1 cellular context compared by ENCODE assay signal in the genomic region with DNA sequence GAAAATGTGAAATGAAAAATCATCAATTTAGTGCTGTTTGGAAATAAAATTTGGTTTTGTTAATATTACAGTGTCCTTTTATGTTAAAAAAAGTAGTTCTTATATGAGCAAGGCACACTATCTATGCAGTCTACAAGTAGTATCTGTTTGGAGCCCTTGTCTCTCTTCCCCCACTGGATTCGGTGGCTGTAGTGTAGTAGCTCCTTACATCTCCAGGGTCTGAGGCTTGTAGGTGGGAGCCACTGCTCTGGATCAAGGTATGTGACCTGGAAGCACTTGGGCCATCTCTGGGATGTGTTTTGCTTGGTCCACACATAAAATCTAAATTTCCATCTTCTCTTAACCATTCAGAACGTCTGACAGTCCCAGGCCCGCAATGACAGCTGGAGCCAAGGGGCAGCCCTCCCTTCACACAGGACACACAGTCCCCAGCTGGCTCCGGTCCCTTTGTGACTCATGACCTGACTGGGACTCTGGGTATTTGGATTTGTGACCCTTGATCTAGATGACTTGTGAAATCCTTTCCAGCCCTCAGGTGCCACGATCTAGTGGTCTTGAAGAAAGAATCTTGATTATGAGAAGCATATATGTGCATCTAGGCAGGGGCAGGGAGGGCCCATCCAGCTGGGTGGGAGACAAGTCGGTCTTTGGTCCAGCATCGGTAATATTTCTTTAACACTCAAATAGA.
TF ChIP-seq lines count a peak whose summit lies in the region.

No MANE protein-coding gene starts in this region.

TF ChIP-seq in HepG2, 621 proteins besides CTCF, POLR2A, EP300 and RAD21 (continued from another document and continues in another):
- TF ChIP-seq ZNF772 (CRISPR knock-in tag; IDR thresholded peaks at IDR 0.05): no peak
- TF ChIP-seq TBP (CRISPR knock-in tag; IDR thresholded peaks at IDR 0.05): no peak
- peak; percentile 56 for TF ChIP-seq BCL6 (CRISPR knock-in tag; IDR thresholded peaks at IDR 0.05)
- peak; percentile 87 for TF ChIP-seq HNF4G (IDR thresholded peaks at IDR 0.05; ENCODE audit: borderline replicate concordance, low read depth, low read length)
- TF ChIP-seq HNF4G (CRISPR knock-in tag; IDR thresholded peaks at IDR 0.05; ENCODE audit: borderline replicate concordance, low read depth): peak; percentile 56; the same call in 1 of the 2 replicates
- TF ChIP-seq NPAS2 (CRISPR knock-in tag; IDR thresholded peaks at IDR 0.05; ENCODE audit: borderline replicate concordance): no peak
- no peak for TF ChIP-seq ZFP62 (CRISPR knock-in tag; IDR thresholded peaks at IDR 0.05)
- TF ChIP-seq, protein P1, sequence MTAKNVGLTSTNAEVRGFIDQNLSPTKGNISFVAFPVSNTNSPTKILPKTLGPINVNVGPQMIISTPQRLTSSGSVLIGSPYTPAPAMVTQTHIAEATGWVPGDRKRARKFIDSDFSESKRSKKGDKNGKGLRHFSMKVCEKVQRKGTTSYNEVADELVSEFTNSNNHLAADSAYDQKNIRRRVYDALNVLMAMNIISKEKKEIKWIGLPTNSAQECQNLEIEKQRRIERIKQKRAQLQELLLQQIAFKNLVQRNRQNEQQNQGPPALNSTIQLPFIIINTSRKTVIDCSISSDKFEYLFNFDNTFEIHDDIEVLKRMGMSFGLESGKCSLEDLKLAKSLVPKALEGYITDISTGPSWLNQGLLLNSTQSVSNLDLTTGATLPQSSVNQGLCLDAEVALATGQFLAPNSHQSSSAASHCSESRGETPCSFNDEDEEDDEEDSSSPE (CRISPR knock-in tag; IDR thresholded peaks at IDR 0.05): no peak
- TF ChIP-seq, protein P2, sequence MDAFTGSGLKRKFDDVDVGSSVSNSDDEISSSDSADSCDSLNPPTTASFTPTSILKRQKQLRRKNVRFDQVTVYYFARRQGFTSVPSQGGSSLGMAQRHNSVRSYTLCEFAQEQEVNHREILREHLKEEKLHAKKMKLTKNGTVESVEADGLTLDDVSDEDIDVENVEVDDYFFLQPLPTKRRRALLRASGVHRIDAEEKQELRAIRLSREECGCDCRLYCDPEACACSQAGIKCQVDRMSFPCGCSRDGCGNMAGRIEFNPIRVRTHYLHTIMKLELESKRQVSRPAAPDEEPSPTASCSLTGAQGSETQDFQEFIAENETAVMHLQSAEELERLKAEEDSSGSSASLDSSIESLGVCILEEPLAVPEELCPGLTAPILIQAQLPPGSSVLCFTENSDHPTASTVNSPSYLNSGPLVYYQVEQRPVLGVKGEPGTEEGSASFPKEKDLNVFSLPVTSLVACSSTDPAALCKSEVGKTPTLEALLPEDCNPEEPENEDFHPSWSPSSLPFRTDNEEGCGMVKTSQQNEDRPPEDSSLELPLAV (CRISPR knock-in tag; conservative IDR thresholded peaks at IDR 0.05; ENCODE audit: low read depth): no peak
- TF ChIP-seq, protein P3, sequence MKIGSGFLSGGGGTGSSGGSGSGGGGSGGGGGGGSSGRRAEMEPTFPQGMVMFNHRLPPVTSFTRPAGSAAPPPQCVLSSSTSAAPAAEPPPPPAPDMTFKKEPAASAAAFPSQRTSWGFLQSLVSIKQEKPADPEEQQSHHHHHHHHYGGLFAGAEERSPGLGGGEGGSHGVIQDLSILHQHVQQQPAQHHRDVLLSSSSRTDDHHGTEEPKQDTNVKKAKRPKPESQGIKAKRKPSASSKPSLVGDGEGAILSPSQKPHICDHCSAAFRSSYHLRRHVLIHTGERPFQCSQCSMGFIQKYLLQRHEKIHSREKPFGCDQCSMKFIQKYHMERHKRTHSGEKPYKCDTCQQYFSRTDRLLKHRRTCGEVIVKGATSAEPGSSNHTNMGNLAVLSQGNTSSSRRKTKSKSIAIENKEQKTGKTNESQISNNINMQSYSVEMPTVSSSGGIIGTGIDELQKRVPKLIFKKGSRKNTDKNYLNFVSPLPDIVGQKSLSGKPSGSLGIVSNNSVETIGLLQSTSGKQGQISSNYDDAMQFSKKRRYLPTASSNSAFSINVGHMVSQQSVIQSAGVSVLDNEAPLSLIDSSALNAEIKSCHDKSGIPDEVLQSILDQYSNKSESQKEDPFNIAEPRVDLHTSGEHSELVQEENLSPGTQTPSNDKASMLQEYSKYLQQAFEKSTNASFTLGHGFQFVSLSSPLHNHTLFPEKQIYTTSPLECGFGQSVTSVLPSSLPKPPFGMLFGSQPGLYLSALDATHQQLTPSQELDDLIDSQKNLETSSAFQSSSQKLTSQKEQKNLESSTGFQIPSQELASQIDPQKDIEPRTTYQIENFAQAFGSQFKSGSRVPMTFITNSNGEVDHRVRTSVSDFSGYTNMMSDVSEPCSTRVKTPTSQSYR (CRISPR knock-in tag; IDR thresholded peaks at IDR 0.05; ENCODE audit: borderline replicate concordance): no peak
- TF ChIP-seq RFX5 (IDR thresholded peaks at IDR 0.05; ENCODE audit: low read depth, low read length): no peak
- TF ChIP-seq ZNF556 (CRISPR knock-in tag; IDR thresholded peaks at IDR 0.05; ENCODE audit: borderline replicate concordance): no peak
- TF ChIP-seq NCOA2 (CRISPR knock-in tag; IDR thresholded peaks at IDR 0.05): peak; percentile 76
- TF ChIP-seq, protein P4, sequence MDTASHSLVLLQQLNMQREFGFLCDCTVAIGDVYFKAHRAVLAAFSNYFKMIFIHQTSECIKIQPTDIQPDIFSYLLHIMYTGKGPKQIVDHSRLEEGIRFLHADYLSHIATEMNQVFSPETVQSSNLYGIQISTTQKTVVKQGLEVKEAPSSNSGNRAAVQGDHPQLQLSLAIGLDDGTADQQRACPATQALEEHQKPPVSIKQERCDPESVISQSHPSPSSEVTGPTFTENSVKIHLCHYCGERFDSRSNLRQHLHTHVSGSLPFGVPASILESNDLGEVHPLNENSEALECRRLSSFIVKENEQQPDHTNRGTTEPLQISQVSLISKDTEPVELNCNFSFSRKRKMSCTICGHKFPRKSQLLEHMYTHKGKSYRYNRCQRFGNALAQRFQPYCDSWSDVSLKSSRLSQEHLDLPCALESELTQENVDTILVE (CRISPR knock-in tag; IDR thresholded peaks at IDR 0.05): no peak
- TF ChIP-seq ZNF782 (CRISPR knock-in tag; IDR thresholded peaks at IDR 0.05; ENCODE audit: borderline replicate concordance): no peak
- TF ChIP-seq ELK4 (CRISPR knock-in tag; IDR thresholded peaks at IDR 0.05; ENCODE audit: borderline replicate concordance): no peak
- TF ChIP-seq SIN3B (IDR thresholded peaks at IDR 0.05; ENCODE audit: low read length): no peak
- TF ChIP-seq, protein P5, sequence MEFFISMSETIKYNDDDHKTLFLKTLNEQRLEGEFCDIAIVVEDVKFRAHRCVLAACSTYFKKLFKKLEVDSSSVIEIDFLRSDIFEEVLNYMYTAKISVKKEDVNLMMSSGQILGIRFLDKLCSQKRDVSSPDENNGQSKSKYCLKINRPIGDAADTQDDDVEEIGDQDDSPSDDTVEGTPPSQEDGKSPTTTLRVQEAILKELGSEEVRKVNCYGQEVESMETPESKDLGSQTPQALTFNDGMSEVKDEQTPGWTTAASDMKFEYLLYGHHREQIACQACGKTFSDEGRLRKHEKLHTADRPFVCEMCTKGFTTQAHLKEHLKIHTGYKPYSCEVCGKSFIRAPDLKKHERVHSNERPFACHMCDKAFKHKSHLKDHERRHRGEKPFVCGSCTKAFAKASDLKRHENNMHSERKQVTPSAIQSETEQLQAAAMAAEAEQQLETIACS (CRISPR knock-in tag; IDR thresholded peaks at IDR 0.05): no peak
- TF ChIP-seq, protein P6, sequence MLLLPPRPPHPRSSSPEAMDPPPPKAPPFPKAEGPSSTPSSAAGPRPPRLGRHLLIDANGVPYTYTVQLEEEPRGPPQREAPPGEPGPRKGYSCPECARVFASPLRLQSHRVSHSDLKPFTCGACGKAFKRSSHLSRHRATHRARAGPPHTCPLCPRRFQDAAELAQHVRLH (CRISPR knock-in tag; IDR thresholded peaks at IDR 0.05; ENCODE audit: borderline replicate concordance, low read depth): peak; percentile 20; the same call in 1 of the 2 replicates
- TF ChIP-seq CHD4 (IDR thresholded peaks at IDR 0.05; ENCODE audit: borderline replicate concordance, low read length): no peak
- no peak for TF ChIP-seq KIAA2018 (CRISPR knock-in tag; IDR thresholded peaks at IDR 0.05; ENCODE audit: borderline replicate concordance)
- no peak for TF ChIP-seq REPIN1 (CRISPR knock-in tag; IDR thresholded peaks at IDR 0.05; ENCODE audit: borderline replicate concordance, low read depth)
- TF ChIP-seq MAFK (conservative IDR thresholded peaks at IDR 0.05 in 1 of 2, IDR thresholded peaks at IDR 0.05 in 1 of 2; ENCODE audit: low read length in 2 of 2): no peak
- TF ChIP-seq ZNF326 (CRISPR knock-in tag; IDR thresholded peaks at IDR 0.05; ENCODE audit: borderline replicate concordance): no peak
- TF ChIP-seq ZNF552 (CRISPR knock-in tag; IDR thresholded peaks at IDR 0.05; ENCODE audit: borderline replicate concordance): no peak
- TF ChIP-seq, protein P7, sequence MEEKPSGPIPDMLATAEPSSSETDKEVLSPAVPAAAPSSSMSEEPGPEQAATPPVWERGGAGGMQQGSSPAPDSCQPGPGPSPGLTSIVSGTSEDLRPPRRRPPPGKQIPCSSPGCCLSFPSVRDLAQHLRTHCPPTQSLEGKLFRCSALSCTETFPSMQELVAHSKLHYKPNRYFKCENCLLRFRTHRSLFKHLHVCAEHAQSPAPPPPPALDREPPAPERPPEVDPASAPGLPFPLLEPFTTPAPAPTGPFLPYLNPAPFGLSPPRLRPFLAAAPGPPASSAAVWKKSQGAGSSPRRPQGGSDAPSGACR (CRISPR knock-in tag; IDR thresholded peaks at IDR 0.05): no peak
- no peak; the same call in 1 of the 2 replicates for TF ChIP-seq MLX (CRISPR knock-in tag; IDR thresholded peaks at IDR 0.05)
- 0 out of 2 replicates have a peak, but pooled peaks have one; percentile 40 for TF ChIP-seq ZNF503 (CRISPR knock-in tag; IDR thresholded peaks at IDR 0.05)
